In the genomic region with DNA sequence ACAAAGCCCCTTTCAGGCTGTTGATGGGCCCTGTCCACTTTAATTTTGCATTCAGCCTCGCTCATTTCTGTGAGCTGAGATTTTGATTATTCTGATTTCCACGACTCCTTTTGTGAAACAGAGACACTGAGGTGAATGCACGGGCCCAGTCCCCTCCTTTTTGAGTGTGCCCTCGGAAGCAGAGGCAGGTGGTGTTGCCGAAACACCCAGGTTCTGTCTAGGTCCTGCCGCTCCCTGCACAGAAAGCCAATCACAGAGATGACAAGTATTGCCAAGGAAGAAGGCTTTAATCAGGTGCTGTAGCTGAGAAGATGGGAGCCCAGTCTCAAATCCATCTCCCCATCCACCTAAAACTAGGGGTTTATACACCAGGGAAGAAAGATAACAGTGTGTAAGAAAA, we compare ENCODE assay signal across 22 cellular contexts. TPM values are rescaled to one million over a fixed set of nuclear protein-coding genes. Genes with fewer than 3 reads are reported as not detected.
A peak's percentile ranks its signal among the peaks of the same experiment; 100 is the strongest.
DNase-seq lines count a peak whose midpoint lies in the region; ATAC-seq and TF ChIP-seq lines count a peak whose summit lies in the region.
"Had no signal": no experiment of that assay in that cellular context is flagged by ENCODE, and none has a peak within 500 bp of the region (broad histone marks: within the 10 kb centered on the region; RNA-seq: fewer than 3 reads in every experiment).

No MANE protein-coding gene starts in this region.

- H3K27ac Mint-ChIP-seq in activated naive CD4-positive, alpha-beta T cell treated with anti-CD3 and anti-CD28 coated beads for 36 hours = peak overlapping the region; percentile 91
- peak overlapping the region; percentile 92 for H3K27ac Mint-ChIP-seq in central memory CD8-positive, alpha-beta T cell (ENCODE audit: low read depth)
- H3K27ac Mint-ChIP-seq: stimulated activated naive B cell treated with anti-CD40 and anti-IgM and Interleukin-4, amounts not matched to agents 10 μg/mL and 1 μg/mL and 100 μg/mL, for 72 hours had no signal

- peaks cover 9% of the 10 kb centered on the region; the same call in 1 of the 2 replicates for H3F3A ChIP-seq in Loucy (ENCODE audit: low read depth)

- H3K4me2 ChIP-seq in Loucy (ENCODE audit: low read depth, low read length, poor library complexity, severe bottlenecking) = peak overlapping the region; percentile 83

- peaks cover 31% of the 10 kb centered on the region for H3K4me1 ChIP-seq in Loucy (ENCODE audit: insufficient read depth, low read length, poor library complexity, severe bottlenecking)
- peaks cover 6 to 20% (median 15%) of the 10 kb centered on the region in 4 donors for H3K4me1 ChIP-seq in stomach

- H3K79me2 ChIP-seq in Loucy (ENCODE audit: insufficient read depth, low read length) = no peaks in the 10 kb centered on the region

- no peaks in the 10 kb centered on the region for H3K27me3 Mint-ChIP-seq in activated naive CD4-positive, alpha-beta T cell treated with anti-CD3 and anti-CD28 coated beads for 36 hours (ENCODE audit: low read depth)
- H3K27me3 Mint-ChIP-seq in central memory CD8-positive, alpha-beta T cell = no peaks in the 10 kb centered on the region
- H3K27me3 Mint-ChIP-seq: stimulated activated naive B cell treated with anti-CD40 and anti-IgM and Interleukin-4, amounts not matched to agents 10 μg/mL and 1 μg/mL and 100 μg/mL, for 72 hours had no signal

- WGBS in stomach, 5 donors = 90 to 99% (median 97%) methylated on average over 6 of the region's 6 CpGs

- H3K27ac ChIP-seq in stomach = peak overlapping the region in 3 of 5 donors; percentile 59 to 84 (median 71)
- H3K27ac ChIP-seq: testis had no signal

- H3K4me3 ChIP-seq in Loucy (ENCODE audit: low read length, poor library complexity, severe bottlenecking) (peak overlapping the region; percentile 75), stomach (no peak overlapping the region)
- H3K4me3 ChIP-seq: esophagus muscularis mucosa, mucosa of descending colon, testis had no signal

- intact Hi-C loops in activated naive CD4-positive, alpha-beta T cell treated with anti-CD3 and anti-CD28 coated beads for 36 hours (cut with micrococcal nuclease) = loop anchor here (2.0 to 5.0 kb wide), 6 partner anchors 14 to 584 kb away; a partner anchor contains a TSS
- intact Hi-C loops in stomach (cut with DNase I; ENCODE audit: low total_unique reads) = no loop called here

- H3K9me3 ChIP-seq in Loucy (ENCODE audit: insufficient read depth, low read depth, low read length) (no peaks in the 10 kb centered on the region), stomach (no peaks in the 10 kb centered on the region)
- H3K9me3 ChIP-seq: esophagus muscularis mucosa, mucosa of descending colon, testis had no signal

- CTCF ChIA-PET in activated naive CD4-positive, alpha-beta T cell treated with anti-CD3 and anti-CD28 coated beads for 36 hours (lab: Charles Lee) = interaction anchor here (1.0 to 2.2 kb wide), 2 partner anchors 13 to 105 kb away, joined by 4 to 8 read pairs; no protein-coding TSS in a partner anchor

- H3K9me3 Mint-ChIP-seq in activated naive CD4-positive, alpha-beta T cell treated with anti-CD3 and anti-CD28 coated beads for 36 hours = peaks cover 3% of the 10 kb centered on the region
- H3K9me3 Mint-ChIP-seq in central memory CD8-positive, alpha-beta T cell = no peaks in the 10 kb centered on the region
- H3K9me3 Mint-ChIP-seq: stimulated activated naive B cell treated with anti-CD40 and anti-IgM and Interleukin-4, amounts not matched to agents 10 μg/mL and 1 μg/mL and 100 μg/mL, for 72 hours had no signal

- no peaks in the 10 kb centered on the region for H4K20me1 ChIP-seq in Loucy (ENCODE audit: insufficient read depth, low read length, poor library complexity, severe bottlenecking)

- ATAC-seq in central memory CD8-positive, alpha-beta T cell (replicated peaks; ENCODE audit: extremely low read depth, poor library complexity, severe bottlenecking) = no peak
- ATAC-seq in GM21367 (IDR thresholded peaks at IDR 0.05; ENCODE audit: unreplicated experiment) = no peak
- ATAC-seq: mucosa of descending colon; SK-N-SH treated with all-trans-retinoic acid at 6 μM for 48 hours; stimulated activated naive B cell treated with anti-CD40 and anti-IgM and Interleukin-4, amounts not matched to agents 10 μg/mL and 1 μg/mL and 100 μg/mL, for 72 hours had no signal

- no peak for DNase-seq in activated naive CD4-positive, alpha-beta T cell treated with anti-CD3 and anti-CD28 coated beads for 36 hours
- DNase-seq in activated naive CD4-positive, alpha-beta T cell (lab: John Stamatoyannopoulos, UW) = no peak
- DNase-seq in central memory CD8-positive, alpha-beta T cell (ENCODE audit: low spot score in 2 of 2) = no peak
- no peak for DNase-seq in stomach
- DNase-seq in HuH-7 (ENCODE audit: low spot score) = no peak
- no peak for DNase-seq in SKM-1 treated with dmso at 0.1 percent for 144 hours (lab: John Stamatoyannopoulos, UW; ENCODE audit: unreplicated experiment)
- DNase-seq: activated CD4-positive, CD25-positive, alpha-beta regulatory T cell treated with anti-CD3 and anti-CD28 coated beads, Interleukin-2, amount 50 U/mL, for 72 hours; DMS53; GF-D8; HCEC 1CT; hypothalamus; mucosa of descending colon; NCI-H187; NCI-H748 treated with DMSO at 0.1 percent for 48 hours; stimulated activated naive B cell treated with anti-CD40 and anti-IgM and Interleukin-4, amounts not matched to agents 10 μg/mL and 1 μg/mL and 100 μg/mL, for 72 hours; testis had no signal

- H3K27me3 ChIP-seq in Loucy (ENCODE audit: insufficient read depth, low read length, poor library complexity, severe bottlenecking) (no peaks in the 10 kb centered on the region), stomach (no peaks in the 10 kb centered on the region)
- H3K27me3 ChIP-seq: testis had no signal

- TF ChIP-seq CTCF in Loucy (conservative IDR thresholded peaks at IDR 0.05; ENCODE audit: low read length) = no peak
- no peak for TF ChIP-seq CTCF in stomach (IDR thresholded peaks at IDR 0.05)

- H3K36me3 ChIP-seq in Loucy (ENCODE audit: insufficient read depth, low read length) (no peaks in the 10 kb centered on the region), stomach (no peaks in the 10 kb centered on the region)
- H3K36me3 ChIP-seq: esophagus muscularis mucosa had no signal

- H3K9me2 ChIP-seq in Loucy (replicated peaks; ENCODE audit: low read depth, low read length) = no peaks in the 10 kb centered on the region

- no peak for TF ChIP-seq EP300 in stomach (IDR thresholded peaks at IDR 0.05)

- H2AFZ ChIP-seq in Loucy (ENCODE audit: low read length) = no peak overlapping the region

- peak overlapping the region; percentile 10 for H3K4me3 Mint-ChIP-seq in activated naive CD4-positive, alpha-beta T cell treated with anti-CD3 and anti-CD28 coated beads for 36 hours
- H3K4me3 Mint-ChIP-seq in central memory CD8-positive, alpha-beta T cell = peak overlapping the region; percentile 80

- H3K4me1 Mint-ChIP-seq in activated naive CD4-positive, alpha-beta T cell treated with anti-CD3 and anti-CD28 coated beads for 36 hours (ENCODE audit: low read depth) = peaks cover 68% of the 10 kb centered on the region
- H3K4me1 Mint-ChIP-seq in central memory CD8-positive, alpha-beta T cell = peaks cover 56% of the 10 kb centered on the region

- H3K9ac ChIP-seq in Loucy (ENCODE audit: low read depth, low read length, poor library complexity, severe bottlenecking) = peak overlapping the region; percentile 75

- peaks cover 4% of the 10 kb centered on the region for H3K36me3 Mint-ChIP-seq in activated naive CD4-positive, alpha-beta T cell treated with anti-CD3 and anti-CD28 coated beads for 36 hours (ENCODE audit: low read depth)
- H3K36me3 Mint-ChIP-seq in central memory CD8-positive, alpha-beta T cell (ENCODE audit: insufficient read depth) = peaks cover 9% of the 10 kb centered on the region
- H3K36me3 Mint-ChIP-seq: stimulated activated naive B cell treated with anti-CD40 and anti-IgM and Interleukin-4, amounts not matched to agents 10 μg/mL and 1 μg/mL and 100 μg/mL, for 72 hours had no signal

- no peak for TF ChIP-seq POLR2A in stomach (IDR thresholded peaks at IDR 0.05)

RNA-seq across cellular contexts. Expression of a gene that starts 44.2 kb away (rescaled TPM):
- total RNA-seq in activated naive CD4-positive, alpha-beta T cell treated with anti-CD3 and anti-CD28 coated beads for 36 hours = 1 to 10 TPM; 1.1 to 1.3 TPM
- 1 to 10 TPM in 1 of 5 donors, not detected in 4; 1.1 TPM for total RNA-seq in stomach
- under 1 TPM in 1 of 3 donors, not detected in 2; 0.93 TPM for polyA plus RNA-seq in stomach
- total RNA-seq: chondrocyte, esophagus muscularis mucosa, HT-29 had no signal
